In genomic region chr17:22270381-22270780, GRCh38 we compare ENCODE assay signal across 17 cellular contexts.
A peak's percentile ranks its signal among the peaks of the same experiment; 100 is the strongest.
DNase-seq lines count a peak whose midpoint lies in the region; ATAC-seq and TF ChIP-seq lines count a peak whose summit lies in the region.
"Had no signal": no experiment of that assay in that cellular context is flagged by ENCODE, and none has a peak within 500 bp of the region (broad histone marks: within the 10 kb centered on the region; RNA-seq: fewer than 3 reads in every experiment).

No MANE protein-coding gene starts in this region.

- no peak for TF ChIP-seq CTCF in chondrocyte (IDR thresholded peaks at IDR 0.05)

- H2AFZ ChIP-seq in Karpas-422 (ENCODE audit: low read length), result no peak overlapping the region
- H2AFZ ChIP-seq: GM23338 had no signal

- no peak for ATAC-seq in GM19455 (IDR thresholded peaks at IDR 0.05; ENCODE audit: unreplicated experiment)
- no peak for ATAC-seq in stimulated activated naive CD8-positive, alpha-beta T cell treated with anti-CD3 and anti-CD28 coated beads, Interleukin-15, amount 100 ng/mL, for 72 hours
- no peak for ATAC-seq in HG03457 (IDR thresholded peaks at IDR 0.05; ENCODE audit: unreplicated experiment)
- ATAC-seq: CD8-positive, alpha-beta T cell; GM12878; GM23338 had no signal

- intact Hi-C loops in posterior vena cava (cut with DNase I), result no loop called here

- no peaks in the 10 kb centered on the region for H3K9me3 ChIP-seq in Karpas-422 (ENCODE audit: low read length)

- H3K27ac Mint-ChIP-seq in chondrocyte (ENCODE audit: unreplicated experiment), result no peak overlapping the region
- no peak overlapping the region for H3K27ac Mint-ChIP-seq in stimulated activated naive CD8-positive, alpha-beta T cell treated with anti-CD3 and anti-CD28 coated beads, Interleukin-15, amount 100 ng/mL, for 72 hours
- H3K27ac Mint-ChIP-seq: B cell; CD8-positive, alpha-beta T cell; GM23338 had no signal

- no peak overlapping the region for H3K27ac ChIP-seq in Karpas-422 (ENCODE audit: low read length)
- H3K27ac ChIP-seq: BLaER1 treated with 17β-estradiol and CSF1 and Interleukin-3, amounts not matched to agents 10 nM and 100 nM had no signal

- H3K27me3 Mint-ChIP-seq in chondrocyte (ENCODE audit: low read depth), result no peaks in the 10 kb centered on the region
- no peaks in the 10 kb centered on the region for H3K27me3 Mint-ChIP-seq in stimulated activated naive CD8-positive, alpha-beta T cell treated with anti-CD3 and anti-CD28 coated beads, Interleukin-15, amount 100 ng/mL, for 72 hours
- H3K27me3 Mint-ChIP-seq: B cell had no signal

- H3K9me2 ChIP-seq in Karpas-422 (replicated peaks; ENCODE audit: insufficient read depth, low read length), result no peaks in the 10 kb centered on the region

- no peak overlapping the region for H3K4me2 ChIP-seq in Karpas-422 (ENCODE audit: low read depth, low read length, poor library complexity, severe bottlenecking)
- H3K4me2 ChIP-seq: BLaER1 treated with 17β-estradiol and CSF1 and Interleukin-3, amounts not matched to agents 10 nM and 100 nM; GM23338 had no signal

- peaks cover 37% of the 10 kb centered on the region for H3K9me3 Mint-ChIP-seq in chondrocyte (ENCODE audit: low read depth)
- H3K9me3 Mint-ChIP-seq in stimulated activated naive CD8-positive, alpha-beta T cell treated with anti-CD3 and anti-CD28 coated beads, Interleukin-15, amount 100 ng/mL, for 72 hours, result peaks cover 0 to 21% of the 10 kb centered on the region in 2 donors

- H3K36me3 ChIP-seq in Karpas-422 (ENCODE audit: insufficient read depth, low read length), result no peaks in the 10 kb centered on the region
- H3K36me3 ChIP-seq: BLaER1 treated with 17β-estradiol and CSF1 and Interleukin-3, amounts not matched to agents 10 nM and 100 nM had no signal

- H3K4me1 ChIP-seq in Karpas-422 (ENCODE audit: low read length), result no peaks in the 10 kb centered on the region
- H3K4me1 ChIP-seq: BLaER1 treated with 17β-estradiol and CSF1 and Interleukin-3, amounts not matched to agents 10 nM and 100 nM had no signal

- DNase-seq in Karpas-422, result peak; percentile 27
- DNase-seq in chondrocyte (ENCODE audit: low spot score), result peak; percentile 72
- DNase-seq in islet precursor cell, result peak; percentile 39
- DNase-seq in posterior vena cava (ENCODE audit: low spot score), result peak; percentile 55
- no peak for DNase-seq in stimulated activated naive CD8-positive, alpha-beta T cell treated with anti-CD3 and anti-CD28 coated beads, Interleukin-15, amount 100 ng/mL, for 72 hours
- DNase-seq in RPMI8226, result no peak
- DNase-seq: Calu3; CD8-positive, alpha-beta T cell; DMS79 treated with DMSO at 0.1 percent for 48 hours; HCEC 1CT; IMR-90 had no signal

- no peaks in the 10 kb centered on the region for H4K20me1 ChIP-seq in Karpas-422 (ENCODE audit: insufficient read depth, low read depth, low read length)
- H4K20me1 ChIP-seq: BLaER1 treated with 17β-estradiol and CSF1 and Interleukin-3, amounts not matched to agents 10 nM and 100 nM had no signal

- H3K4me1 Mint-ChIP-seq in chondrocyte (ENCODE audit: low read depth), result no peaks in the 10 kb centered on the region
- no peaks in the 10 kb centered on the region for H3K4me1 Mint-ChIP-seq in stimulated activated naive CD8-positive, alpha-beta T cell treated with anti-CD3 and anti-CD28 coated beads, Interleukin-15, amount 100 ng/mL, for 72 hours
- H3K4me1 Mint-ChIP-seq: B cell, GM23338 had no signal

- no peaks in the 10 kb centered on the region for H3K79me2 ChIP-seq in Karpas-422 (ENCODE audit: low read length)

- no peak overlapping the region for H3K9ac ChIP-seq in Karpas-422 (ENCODE audit: low read length)
- H3K9ac ChIP-seq: BLaER1 treated with 17β-estradiol and CSF1 and Interleukin-3, amounts not matched to agents 10 nM and 100 nM had no signal

- H3K36me3 Mint-ChIP-seq in chondrocyte (ENCODE audit: low read depth), result no peaks in the 10 kb centered on the region
- H3K36me3 Mint-ChIP-seq: CD8-positive, alpha-beta T cell had no signal

- no peak overlapping the region for H3K4me3 ChIP-seq in Karpas-422 (ENCODE audit: low read length)
- H3K4me3 ChIP-seq: BLaER1 treated with 17β-estradiol and CSF1 and Interleukin-3, amounts not matched to agents 10 nM and 100 nM; GM12878; GM23338 had no signal

- H3K4me3 Mint-ChIP-seq in chondrocyte (ENCODE audit: unreplicated experiment), result no peak overlapping the region
- H3K4me3 Mint-ChIP-seq in stimulated activated naive CD8-positive, alpha-beta T cell treated with anti-CD3 and anti-CD28 coated beads, Interleukin-15, amount 100 ng/mL, for 72 hours, result no peak overlapping the region
- H3K4me3 Mint-ChIP-seq: B cell; CD8-positive, alpha-beta T cell; GM23338 had no signal

- H3K27me3 ChIP-seq in Karpas-422 (ENCODE audit: low read length), result no peaks in the 10 kb centered on the region
- H3K27me3 ChIP-seq: BLaER1 treated with 17β-estradiol and CSF1 and Interleukin-3, amounts not matched to agents 10 nM and 100 nM had no signal

Comparison
In these comparisons a context has a peak if more than half of its experiments do, and no peak if none do; other contexts are left out.
1. DNase-seq: peak in Karpas-422 (single experiment), chondrocyte (single experiment), islet precursor cell (single experiment) and posterior vena cava (single experiment); none in stimulated activated naive CD8-positive, alpha-beta T cell treated with anti-CD3 and anti-CD28 coated beads, Interleukin-15, amount 100 ng/mL, for 72 hours (0 of 2) and RPMI8226 (single experiment).